In the genomic region with DNA sequence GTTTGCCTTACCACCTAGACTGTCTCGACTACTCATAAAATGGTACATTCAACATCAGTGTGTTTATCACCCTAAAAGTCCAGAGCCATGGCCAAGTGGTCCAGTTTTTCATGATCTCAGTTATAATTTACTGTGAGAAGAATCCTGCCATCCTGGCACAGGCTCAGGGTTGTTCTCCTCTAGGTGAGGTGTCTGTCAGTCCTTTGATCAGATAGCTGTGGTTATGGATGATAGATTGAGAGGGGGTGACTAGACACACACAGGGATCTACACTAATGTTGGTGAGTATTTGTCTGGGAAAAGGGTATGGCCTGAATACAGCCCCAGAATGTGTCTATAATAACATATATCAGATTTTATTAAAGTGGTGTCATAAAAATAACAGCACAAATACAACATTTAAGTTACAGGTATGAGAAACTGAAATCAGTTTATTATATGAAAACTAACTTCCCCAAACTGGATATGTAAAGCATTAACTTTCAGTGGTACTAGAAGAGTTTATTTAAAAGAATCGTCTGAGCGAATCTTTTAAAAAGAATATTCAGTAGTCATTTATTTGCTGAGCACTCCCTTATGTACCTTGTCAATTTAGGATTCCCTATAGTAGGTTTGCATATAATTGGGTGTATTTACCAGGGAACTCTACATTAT, we compare ENCODE assay signal across 17 cellular contexts.
"Had no signal": no experiment of that assay in that cellular context is flagged by ENCODE, and none has a peak within 500 bp of the region (broad histone marks: within the 10 kb centered on the region; RNA-seq: fewer than 3 reads in every experiment).

No MANE protein-coding gene starts in this region.

- H3K9me3 ChIP-seq: gastrocnemius medialis, uterus had no signal

- H3K36me3 ChIP-seq: ascending aorta, gastrocnemius medialis, lower lobe of right lung, tibial artery, uterus had no signal

- H3K4me3 ChIP-seq: ascending aorta, dorsolateral prefrontal cortex, gastrocnemius medialis, heart left ventricle, lower lobe of right lung, tibial artery, uterus had no signal

- H3K27ac ChIP-seq: ascending aorta, dorsolateral prefrontal cortex, gastrocnemius medialis, heart left ventricle, lower lobe of right lung, tibial artery, uterus had no signal

- ATAC-seq: gastrocnemius medialis, heart left ventricle, left cardiac atrium, lower lobe of right lung had no signal

- H3K27ac Mint-ChIP-seq: endodermal cell, mesothelial cell of epicardium had no signal

- H3K27me3 ChIP-seq: ascending aorta, dorsolateral prefrontal cortex, gastrocnemius medialis, heart left ventricle, tibial artery, uterus had no signal

- DNase-seq: activated CD4-positive, alpha-beta T cell treated with anti-CD3 and anti-CD28 coated beads, Interleukin-2, amount 50 U/mL, for 1 hour; activated CD8-positive, alpha-beta memory T cell treated with anti-CD3 and anti-CD28 coated beads for 24 hours; activated naive CD4-positive, alpha-beta T cell treated with Interleukin-2 at 50 U/mL for 16 hours; dorsolateral prefrontal cortex; endodermal cell; erythroblast; gastrocnemius medialis; heart left ventricle; left cardiac atrium; lower lobe of right lung; stimulated activated naive CD4-positive, alpha-beta T cell; tibial artery; uterus had no signal

- H3K4me1 ChIP-seq: ascending aorta, gastrocnemius medialis, lower lobe of right lung, uterus had no signal

- H3K4me3 Mint-ChIP-seq: endodermal cell, mesothelial cell of epicardium had no signal

- FAIRE-seq: bronchial epithelial cell, TTC549 had no signal
